ENCODE assay signal across 16 cellular contexts in genomic region chr3:31810991-31811433, GRCh38.
"Had no signal": no experiment of that assay in that cellular context is flagged by ENCODE, and none has a peak within 500 bp of the region (broad histone marks: within the 10 kb centered on the region; RNA-seq: fewer than 3 reads in every experiment).

No MANE protein-coding gene starts in this region.

- ATAC-seq: activated CD4-positive, CD25-positive, alpha-beta regulatory T cell treated with anti-CD3 and anti-CD28 coated beads, Interleukin-2, amount 50 U/mL, for 24 hours; esophagus mucosa; lower lobe of right lung; stimulated activated effector memory CD8-positive, alpha-beta T cell treated with anti-CD3 and anti-CD28 coated beads, Interleukin-12 subunit alpha, Interleukin-12 subunit beta, amount 100 ng/mL, for 72 hours had no signal

- H3K36me3 Mint-ChIP-seq: activated naive CD4-positive, alpha-beta T cell treated with anti-CD3 and anti-CD28 coated beads, Interleukin-2, amount 10 ng/mL, durations not matched to agents 7 days and 5 days; stimulated activated effector memory CD8-positive, alpha-beta T cell treated with anti-CD3 and anti-CD28 coated beads, Interleukin-12 subunit alpha, Interleukin-12 subunit beta, amount 100 ng/mL, for 72 hours had no signal

- H3K27me3 Mint-ChIP-seq: activated T-cell treated with anti-CD3 and anti-CD28 coated beads, Interleukin-2, amount 50 U/mL, for 24 hours; dendritic cell treated with granulocyte-macrophage colony-stimulating factor and Interleukin-4, amounts not matched to agents 40 ng/mL and 50 ng/mL, for 4 days; naive B cell had no signal

- H2AFZ ChIP-seq: hepatocyte had no signal

- DNase-seq: activated CD4-positive, alpha-beta T cell treated with anti-CD3 and anti-CD28 coated beads, Interleukin-2, amount 50 U/mL, for 4 hours; activated naive CD4-positive, alpha-beta T cell treated with anti-CD3 and anti-CD28 coated beads, Interleukin-2, amount 10 ng/mL, durations not matched to agents 7 days and 5 days; activated T-cell treated with anti-CD3 and anti-CD28 coated beads, Interleukin-2, amount 50 U/mL, for 24 hours; lower lobe of right lung; naive B cell; tibial artery; uterus had no signal

- H3K4me1 ChIP-seq: lower lobe of right lung, uterus had no signal

- H3K79me2 ChIP-seq: hepatocyte had no signal

- H3K4me1 Mint-ChIP-seq: activated naive CD4-positive, alpha-beta T cell treated with anti-CD3 and anti-CD28 coated beads, Interleukin-2, amount 10 ng/mL, durations not matched to agents 7 days and 5 days; stimulated activated effector memory CD8-positive, alpha-beta T cell treated with anti-CD3 and anti-CD28 coated beads, Interleukin-12 subunit alpha, Interleukin-12 subunit beta, amount 100 ng/mL, for 72 hours had no signal

- H3K9me3 ChIP-seq: lower lobe of right lung, neutrophil, tibial artery, uterus had no signal

- H3K9me3 Mint-ChIP-seq: activated naive CD4-positive, alpha-beta T cell treated with anti-CD3 and anti-CD28 coated beads, Interleukin-2, amount 10 ng/mL, durations not matched to agents 7 days and 5 days; activated T-cell treated with anti-CD3 and anti-CD28 coated beads, Interleukin-2, amount 50 U/mL, for 24 hours; dendritic cell treated with granulocyte-macrophage colony-stimulating factor and Interleukin-4, amounts not matched to agents 40 ng/mL and 50 ng/mL, for 4 days; naive B cell; stimulated activated effector memory CD8-positive, alpha-beta T cell treated with anti-CD3 and anti-CD28 coated beads, Interleukin-12 subunit alpha, Interleukin-12 subunit beta, amount 100 ng/mL, for 72 hours had no signal

- H3K4me2 ChIP-seq: hepatocyte had no signal

- H3K27ac ChIP-seq: hepatocyte, lower lobe of right lung, neutrophil, tibial artery, uterus had no signal

- FAIRE-seq: astrocyte, bronchial epithelial cell, endometrium had no signal

- H3K27ac Mint-ChIP-seq: activated naive CD4-positive, alpha-beta T cell treated with anti-CD3 and anti-CD28 coated beads, Interleukin-2, amount 10 ng/mL, durations not matched to agents 7 days and 5 days; activated T-cell treated with anti-CD3 and anti-CD28 coated beads, Interleukin-2, amount 50 U/mL, for 24 hours; dendritic cell treated with granulocyte-macrophage colony-stimulating factor and Interleukin-4, amounts not matched to agents 40 ng/mL and 50 ng/mL, for 4 days; stimulated activated effector memory CD8-positive, alpha-beta T cell treated with anti-CD3 and anti-CD28 coated beads, Interleukin-12 subunit alpha, Interleukin-12 subunit beta, amount 100 ng/mL, for 72 hours had no signal

- H3K4me3 Mint-ChIP-seq: activated naive CD4-positive, alpha-beta T cell treated with anti-CD3 and anti-CD28 coated beads, Interleukin-2, amount 10 ng/mL, durations not matched to agents 7 days and 5 days; activated T-cell treated with anti-CD3 and anti-CD28 coated beads, Interleukin-2, amount 50 U/mL, for 24 hours; dendritic cell treated with granulocyte-macrophage colony-stimulating factor and Interleukin-4, amounts not matched to agents 40 ng/mL and 50 ng/mL, for 4 days; naive B cell; stimulated activated effector memory CD8-positive, alpha-beta T cell treated with anti-CD3 and anti-CD28 coated beads, Interleukin-12 subunit alpha, Interleukin-12 subunit beta, amount 100 ng/mL, for 72 hours had no signal

- H3K4me3 ChIP-seq: hepatocyte, lower lobe of right lung, tibial artery, uterus had no signal

- H3K27me3 ChIP-seq: hepatocyte, neutrophil, tibial artery, uterus had no signal

- H3K36me3 ChIP-seq: lower lobe of right lung, neutrophil, tibial artery, uterus had no signal
